8 cellular contexts compared by ENCODE assay signal in genomic region chr3:152444029-152444641, GRCh38.
DNase-seq lines count a peak whose midpoint lies in the region; ATAC-seq and TF ChIP-seq lines count a peak whose summit lies in the region.

No MANE protein-coding gene starts in this region.

- H3K36me3 Mint-ChIP-seq in HFFc6 (ENCODE audit: low read depth) (peaks cover 27% of the 10 kb centered on the region), mesothelial cell of epicardium (peaks cover 2% of the 10 kb centered on the region)
- H3K36me3 Mint-ChIP-seq in effector memory CD8-positive, alpha-beta T cell (ENCODE audit: insufficient read depth), result peaks cover 69% of the 10 kb centered on the region

- peaks cover 92% of the 10 kb centered on the region for H3K79me2 ChIP-seq in DOHH2 (ENCODE audit: control insufficient read depth, low read length)
- peaks cover 25% of the 10 kb centered on the region; the same call in 1 of the 2 replicates for H3K79me2 ChIP-seq in PC-9 (ENCODE audit: low read depth)

- H3K4me1 Mint-ChIP-seq in HFFc6 (ENCODE audit: low read depth) (peaks cover 67% of the 10 kb centered on the region), mesothelial cell of epicardium (peaks cover 2% of the 10 kb centered on the region)
- H3K4me1 Mint-ChIP-seq in effector memory CD8-positive, alpha-beta T cell (ENCODE audit: low read depth in 2 of 2), result peaks cover 39 to 65% of the 10 kb centered on the region in 2 donors

- DNase-seq in HFFc6 (peak; percentile 49), PC-9 (peak in 1 of 2 experiments; percentile 63), mesothelial cell of epicardium (ENCODE audit: low spot score in 2 of 2, unreplicated experiment in 2 of 2) (no peak), posterior vena cava (ENCODE audit: low spot score) (no peak)
- DNase-seq in effector memory CD8-positive, alpha-beta T cell, result no peak
- no peak for DNase-seq in stimulated activated CD4-positive, alpha-beta T cell treated with anti-CD3 and anti-CD28 coated beads, Interleukin-2, amount 100 ng/mL, for 24 hours
- no peak for DNase-seq in activated CD8-positive, alpha-beta memory T cell treated with anti-CD3 and anti-CD28 coated beads, Interleukin-2, amount 50 U/mL, for 4 hours

- H3K27ac Mint-ChIP-seq in HFFc6, result peak overlapping the region; percentile 37
- H3K27ac Mint-ChIP-seq in effector memory CD8-positive, alpha-beta T cell, result peak overlapping the region; percentile 72 to 89
- no peak overlapping the region for H3K27ac Mint-ChIP-seq in mesothelial cell of epicardium

- CTCF ChIA-PET in PC-9 (lab: Charles Lee), result interaction anchor here (0.6 to 1.1 kb wide), 4 partner anchors 8 to 336 kb away, joined by 3 read pairs; no protein-coding TSS in a partner anchor

- BruUV-seq in PC-9 (replicated peaks; lab: Mats Ljungman, UMichigan), result no TSS peak

- H3K9me3 Mint-ChIP-seq in HFFc6 (no peaks in the 10 kb centered on the region), mesothelial cell of epicardium (no peaks in the 10 kb centered on the region)
- no peaks in the 10 kb centered on the region for H3K9me3 Mint-ChIP-seq in effector memory CD8-positive, alpha-beta T cell

- H3K36me3 ChIP-seq in DOHH2 (ENCODE audit: control insufficient read depth, low read length) (peaks cover 64% of the 10 kb centered on the region), PC-9 (ENCODE audit: low read depth) (0 out of 2 replicates have a peak, but pooled peaks cover 9% of the 10 kb centered on the region)

- H3K4me3 ChIP-seq in DOHH2 (ENCODE audit: low read length) (0 out of 2 replicates have a peak overlapping the region, but pooled peaks have one; percentile 13), PC-9 (no peak overlapping the region)

- H3K27ac ChIP-seq in DOHH2 (ENCODE audit: low read depth, low read length), result peak overlapping the region; percentile 50
- peak overlapping the region; percentile 10; the same call in 1 of the 2 replicates for H3K27ac ChIP-seq in PC-9

- H3K27me3 Mint-ChIP-seq in HFFc6 (ENCODE audit: insufficient read depth) (no peaks in the 10 kb centered on the region), mesothelial cell of epicardium (ENCODE audit: low read depth) (no peaks in the 10 kb centered on the region)
- H3K27me3 Mint-ChIP-seq in effector memory CD8-positive, alpha-beta T cell, result no peaks in the 10 kb centered on the region

- H3K4me1 ChIP-seq in DOHH2 (ENCODE audit: control insufficient read depth, low read length) (peaks cover 80% of the 10 kb centered on the region), PC-9 (replicated peaks; ENCODE audit: insufficient read depth) (no peaks in the 10 kb centered on the region)

- TF ChIP-seq CTCF in DOHH2 (IDR thresholded peaks at IDR 0.05; ENCODE audit: low read depth, low read length, poor library complexity, severe bottlenecking) (peak; percentile 70), HFFc6 (IDR thresholded peaks at IDR 0.05) (peak; percentile 85), PC-9 (conservative IDR thresholded peaks at IDR 0.05) (peak; percentile 87), mesothelial cell of epicardium (IDR thresholded peaks at IDR 0.05; ENCODE audit: unreplicated experiment) (peak; percentile 55)

- no peak overlapping the region for H2AFZ ChIP-seq in PC-9

- intact Hi-C loops in PC-9 (cut with micrococcal nuclease; ENCODE audit: unreplicated experiment) (loop anchor here (1.0 to 10.0 kb wide), 6 partner anchors 109 to 609 kb away; partner anchors contain the start of gene MBNL1), posterior vena cava (cut with DNase I) (loop anchor here in 1 of 2 donors (10.0 kb wide), 1 partner anchor 169 kb away; no protein-coding TSS in a partner anchor)

- H4K20me1 ChIP-seq in DOHH2 (ENCODE audit: control insufficient read depth, insufficient read depth, low read depth, low read length) (peaks cover 8% of the 10 kb centered on the region; the same call in 1 of the 2 replicates), PC-9 (ENCODE audit: insufficient read depth) (0 out of 2 replicates have a peak, but pooled peaks cover 5% of the 10 kb centered on the region)

- no peaks in the 10 kb centered on the region for H3K9me3 ChIP-seq in DOHH2 (ENCODE audit: control insufficient read depth, insufficient read depth, low read length)
- no peaks in the 10 kb centered on the region for H3K9me3 ChIP-seq in PC-9 (ENCODE audit: insufficient read depth, low read depth)

- ATAC-seq in effector memory CD8-positive, alpha-beta T cell (replicated peaks), result peak; percentile 58

- POLR2A ChIA-PET in PC-9 (lab: Charles Lee; ENCODE audit: unreplicated experiment), result interaction anchor here (0.5 to 0.7 kb wide), 2 partner anchors 524 to 614 kb away, joined by 4 to 10 read pairs; no protein-coding TSS in a partner anchor

- H3F3A ChIP-seq in DOHH2 (ENCODE audit: control insufficient read depth, insufficient read depth) (peaks cover 31% of the 10 kb centered on the region), PC-9 (ENCODE audit: insufficient read depth, low read depth) (peaks cover 3% of the 10 kb centered on the region; the same call in 1 of the 2 replicates)

- no peaks in the 10 kb centered on the region for H3K27me3 ChIP-seq in DOHH2 (ENCODE audit: control insufficient read depth, low read length)
- H3K27me3 ChIP-seq in PC-9 (ENCODE audit: insufficient read depth, low read depth), result no peaks in the 10 kb centered on the region

- H3K4me3 Mint-ChIP-seq in HFFc6 (no peak overlapping the region; the same call in 1 of the 2 replicates), mesothelial cell of epicardium (no peak overlapping the region)
- H3K4me3 Mint-ChIP-seq in effector memory CD8-positive, alpha-beta T cell, result peak overlapping the region in 1 of 2 donors; percentile 9

- H3K4me2 ChIP-seq in DOHH2 (ENCODE audit: low read length) (peak overlapping the region; percentile 48), PC-9 (no peak overlapping the region)

- H3K9me2 ChIP-seq in DOHH2 (replicated peaks; ENCODE audit: control insufficient read depth, low read length) (no peaks in the 10 kb centered on the region), PC-9 (ENCODE audit: insufficient read depth) (no peaks in the 10 kb centered on the region)
